Comparison of ENCODE assay signal across 15 cellular contexts in genomic region chr13:33326246-33326645, GRCh38. TPM values are rescaled to one million over a fixed set of nuclear protein-coding genes. Genes with fewer than 3 reads are reported as not detected.
"Had no signal": no experiment of that assay in that cellular context is flagged by ENCODE, and none has a peak within 500 bp of the region (broad histone marks: within the 10 kb centered on the region; RNA-seq: fewer than 3 reads in every experiment).

No MANE protein-coding gene starts in this region.

- H3K27me3 ChIP-seq: gastroesophageal sphincter, heart right ventricle, right atrium auricular region had no signal

- DNase-seq: activated naive CD4-positive, alpha-beta T cell treated with Interleukin-2 at 50 U/mL for 16 hours; activated T-cell treated with anti-CD3 and anti-CD28 coated beads for 4 hours; anterior cingulate cortex; heart right ventricle; left cardiac atrium; mammary epithelial cell; naive thymus-derived CD4-positive, alpha-beta T cell; nucleus accumbens; small intestine; stimulated activated CD4-positive, alpha-beta T cell treated with anti-CD3 and anti-CD28 coated beads, Interleukin-4, amount 100 ng/mL, for 24 hours; stimulated activated naive CD4-positive, alpha-beta T cell; trophoblast cell had no signal

- H3K9me3 ChIP-seq: gastroesophageal sphincter, heart right ventricle, right atrium auricular region had no signal

- H3K27ac ChIP-seq: gastroesophageal sphincter, right atrium auricular region had no signal

- H3K36me3 ChIP-seq: gastroesophageal sphincter, heart right ventricle, right atrium auricular region had no signal

- H3K4me3 ChIP-seq: gastroesophageal sphincter, heart right ventricle, right atrium auricular region had no signal

- ATAC-seq: activated CD4-positive, CD25-positive, alpha-beta regulatory T cell treated with anti-CD3 and anti-CD28 coated beads, Interleukin-2, amount 50 U/mL, for 24 hours; gastroesophageal sphincter; heart right ventricle; left cardiac atrium; naive thymus-derived CD4-positive, alpha-beta T cell had no signal

- FAIRE-seq: small intestine had no signal

RNA-seq across cellular contexts. Expression of gene STARD13, which starts 40.7 kb away (rescaled TPM):
- polyA plus RNA-seq: naive thymus-derived CD4-positive, alpha-beta T cell had no signal
